ENCODE assay signal across 18 cellular contexts in the genomic region with DNA sequence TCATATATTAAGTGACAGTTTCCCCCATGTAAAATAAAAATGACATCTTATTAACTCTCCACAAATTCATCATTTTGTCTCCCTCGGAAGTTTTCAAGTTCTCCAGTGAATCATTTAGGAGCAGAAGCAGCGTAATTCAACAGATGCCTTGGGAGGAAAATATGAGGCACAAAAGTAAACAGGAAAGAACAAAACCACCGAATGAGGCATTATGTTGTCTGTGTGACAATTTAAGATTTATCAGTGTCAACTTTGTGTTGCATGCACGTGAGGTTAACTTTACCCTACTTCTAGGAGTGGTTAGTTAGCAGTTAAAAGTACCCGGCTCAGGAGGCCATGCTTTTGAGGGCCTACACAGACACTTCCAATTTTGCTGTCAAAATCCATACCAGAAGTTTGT.
"Had no signal": no experiment of that assay in that cellular context is flagged by ENCODE, and none has a peak within 500 bp of the region (broad histone marks: within the 10 kb centered on the region; RNA-seq: fewer than 3 reads in every experiment).

No MANE protein-coding gene starts in this region.

- H3K9me3 ChIP-seq: colonic mucosa, mucosa of descending colon, upper lobe of right lung had no signal

- H3K4me3 ChIP-seq: colonic mucosa, mucosa of descending colon, upper lobe of right lung had no signal

- FAIRE-seq: astrocyte, endothelial cell of umbilical vein had no signal

- H3K27me3 ChIP-seq: colonic mucosa, upper lobe of right lung had no signal

- H3K36me3 ChIP-seq: colonic mucosa, upper lobe of right lung had no signal

- H3K4me1 ChIP-seq: colonic mucosa, upper lobe of right lung had no signal

- DNase-seq: activated B cell treated with CpG ODN at 0.5 μM for 24 hours; activated CD4-positive, alpha-beta T cell treated with anti-CD3 and anti-CD28 coated beads, Interleukin-2, amount 10 ng/mL, durations not matched to agents 24 days and 14 days; activated CD8-positive, alpha-beta memory T cell treated with anti-CD3 and anti-CD28 coated beads for 24 hours; activated naive CD4-positive, alpha-beta T cell treated with Interleukin-2 at 50 U/mL for 16 hours; caudate nucleus; colonic mucosa; effector CD4-positive, alpha-beta T cell; immature natural killer cell; left colon; mammary epithelial cell; stimulated activated CD4-positive, alpha-beta T cell treated with anti-CD3 and anti-CD28 coated beads, Interleukin-15, amount 100 ng/mL, for 24 hours; stimulated activated CD4-positive, alpha-beta T cell treated with anti-CD3 and anti-CD28 coated beads, Interleukin-4, amount 100 ng/mL, for 24 hours; T-helper 1 cell; upper lobe of right lung had no signal

- H3K27ac ChIP-seq: colonic mucosa, upper lobe of right lung had no signal

- ATAC-seq: left colon; natural killer cell treated with Interleukin-12 subunit alpha and Interleukin-12 subunit beta and Interleukin-15 and Interleukin-18, amount 100 ng/mL, for 72 hours; upper lobe of right lung had no signal
